Comparison of ENCODE assay signal across 17 cellular contexts in the genomic region with DNA sequence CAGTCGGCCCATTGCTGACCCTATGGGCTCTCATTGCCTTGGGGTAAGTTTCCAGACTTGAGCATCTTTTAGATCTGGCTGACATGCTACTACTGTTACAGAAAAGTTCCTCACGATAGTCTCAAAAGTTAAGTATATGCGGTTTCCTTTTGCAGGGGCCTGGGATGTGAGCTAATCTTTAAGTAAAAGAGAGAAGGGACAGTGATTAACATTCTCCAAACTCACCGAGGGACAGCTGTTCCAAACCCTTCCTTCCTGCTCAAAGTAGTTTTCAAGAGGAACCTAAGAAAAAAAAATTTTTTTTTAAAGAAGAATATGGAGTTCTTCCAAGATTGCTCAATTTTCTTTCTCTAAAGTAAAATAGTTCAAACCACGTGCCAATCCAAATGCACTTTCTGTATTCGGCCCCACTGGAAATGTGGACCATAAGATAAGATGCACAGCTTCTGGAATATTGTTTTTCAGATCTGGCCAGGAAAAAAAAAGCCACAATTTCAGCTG.
DNase-seq lines count a peak whose midpoint lies in the region; ATAC-seq and TF ChIP-seq lines count a peak whose summit lies in the region.
"Had no signal": no experiment of that assay in that cellular context is flagged by ENCODE, and none has a peak within 500 bp of the region (broad histone marks: within the 10 kb centered on the region; RNA-seq: fewer than 3 reads in every experiment).

No MANE protein-coding gene starts in this region.

- no peaks in the 10 kb centered on the region for H3K27me3 Mint-ChIP-seq in mesothelial cell of epicardium (ENCODE audit: low read depth)

- H3K27me3 ChIP-seq in SJCRH30 (no peaks in the 10 kb centered on the region), thoracic aorta (replicated peaks; ENCODE audit: insufficient read depth) (no peaks in the 10 kb centered on the region)
- H3K27me3 ChIP-seq: ovary, SJSA1 had no signal

- DNase-seq in SJCRH30 (peak in 1 of 2 experiments; percentile 70), fibroblast of mammary gland (ENCODE audit: low read depth) (peak; percentile 60), mesothelial cell of epicardium (ENCODE audit: low spot score in 2 of 2, unreplicated experiment in 2 of 2) (no peak), thoracic aorta (ENCODE audit: low spot score) (no peak), OCI-LY7 (ENCODE audit: low spot score) (no peak), NCI-H345 treated with DMSO at 0.1 percent for 48 hours (lab: John Stamatoyannopoulos, UW; ENCODE audit: unreplicated experiment) (no peak), AML-193 (lab: John Stamatoyannopoulos, UW) (no peak), NCI-H2029 (lab: John Stamatoyannopoulos, UW) (no peak)
- DNase-seq: CD4-positive, CD25-positive, alpha-beta regulatory T cell; left colon; NCI-H1436; NCI-H774; stimulated activated CD4-positive, alpha-beta T cell treated with anti-CD3 and anti-CD28 coated beads, Interleukin-4, amount 100 ng/mL, for 24 hours; stimulated activated naive CD4-positive, alpha-beta T cell treated with Interleukin-2 at 50 U/mL for 16 hours had no signal

- intact Hi-C loops in OCI-LY7 (cut with micrococcal nuclease; ENCODE audit: unreplicated experiment), result no loop called here

- H3K27ac Mint-ChIP-seq in mesothelial cell of epicardium, result peak overlapping the region; percentile 77
- H3K27ac Mint-ChIP-seq: CD4-positive, CD25-positive, alpha-beta regulatory T cell had no signal

- H3K4me3 ChIP-seq in SJCRH30 (peak overlapping the region; percentile 10), fibroblast of mammary gland (ENCODE audit: control insufficient read depth, low read depth, low read length) (no peak overlapping the region), thoracic aorta (peak overlapping the region; percentile 34), OCI-LY7 (ENCODE audit: low read depth, low read length, poor library complexity, severe bottlenecking) (no peak overlapping the region)
- H3K4me3 ChIP-seq: ovary, SJSA1 had no signal

- H2AFZ ChIP-seq in OCI-LY7 (ENCODE audit: low read length), result no peak overlapping the region

- H3K4me3 Mint-ChIP-seq in mesothelial cell of epicardium, result no peak overlapping the region
- H3K4me3 Mint-ChIP-seq: CD4-positive, CD25-positive, alpha-beta regulatory T cell had no signal

- H3K4me1 ChIP-seq in SJCRH30 (peaks cover 41% of the 10 kb centered on the region), thoracic aorta (ENCODE audit: control insufficient read depth in 1 of 2, low read depth in 2 of 2) (peaks cover 16 to 41% of the 10 kb centered on the region in 2 donors), OCI-LY7 (ENCODE audit: insufficient read depth, low read length, poor library complexity, severe bottlenecking) (no peaks in the 10 kb centered on the region)
- H3K4me1 ChIP-seq: SJSA1 had no signal

- H3K9me2 ChIP-seq in OCI-LY7 (ENCODE audit: insufficient read depth, low read length), result no peaks in the 10 kb centered on the region

- TF ChIP-seq CTCF in fibroblast of mammary gland (conservative IDR thresholded peaks at IDR 0.05; ENCODE audit: control insufficient read depth, insufficient read depth, low read depth, low read length) (no peak), mesothelial cell of epicardium (IDR thresholded peaks at IDR 0.05; ENCODE audit: unreplicated experiment) (no peak), thoracic aorta (IDR thresholded peaks at IDR 0.05) (no peak), OCI-LY7 (conservative IDR thresholded peaks at IDR 0.05; ENCODE audit: low read length) (no peak)

- H3K4me1 Mint-ChIP-seq in mesothelial cell of epicardium, result peaks cover 18% of the 10 kb centered on the region

- no peaks in the 10 kb centered on the region for H3K9me3 Mint-ChIP-seq in mesothelial cell of epicardium
- H3K9me3 Mint-ChIP-seq: CD4-positive, CD25-positive, alpha-beta regulatory T cell had no signal

- CTCF ChIA-PET in OCI-LY7 (lab: Charles Lee; ENCODE audit: unreplicated experiment), result no interaction called here

- POLR2A ChIA-PET in OCI-LY7 (lab: Charles Lee), result interaction anchor here (0.6 to 1.0 kb wide), 5 partner anchors 11 to 260 kb away, joined by 3 to 5 read pairs (median 3); no protein-coding TSS in a partner anchor

- H3K79me2 ChIP-seq in OCI-LY7 (ENCODE audit: insufficient read depth, low read depth, low read length), result no peaks in the 10 kb centered on the region

- no peak for ATAC-seq in thoracic aorta (ENCODE audit: insufficient number of reproducible peaks, low FRiP score, low read depth)
- ATAC-seq: left colon had no signal

- H4K20me1 ChIP-seq in OCI-LY7 (ENCODE audit: insufficient read depth, low read length), result no peaks in the 10 kb centered on the region

- no peaks in the 10 kb centered on the region for H3K36me3 ChIP-seq in SJCRH30
- H3K36me3 ChIP-seq in thoracic aorta, result no peaks in the 10 kb centered on the region
- no peaks in the 10 kb centered on the region for H3K36me3 ChIP-seq in OCI-LY7 (ENCODE audit: insufficient read depth, low read length)
- H3K36me3 ChIP-seq: ovary, SJSA1 had no signal

- H3K9me3 ChIP-seq in SJCRH30 (replicated peaks) (no peaks in the 10 kb centered on the region; the same call in 1 of the 2 replicates), thoracic aorta (no peaks in the 10 kb centered on the region), OCI-LY7 (ENCODE audit: low read length) (no peaks in the 10 kb centered on the region)
- H3K9me3 ChIP-seq: ovary, SJSA1 had no signal

- H3K36me3 Mint-ChIP-seq in mesothelial cell of epicardium, result peaks cover 2% of the 10 kb centered on the region
- H3K36me3 Mint-ChIP-seq: CD4-positive, CD25-positive, alpha-beta regulatory T cell had no signal

- peak overlapping the region; percentile 33 for H3K27ac ChIP-seq in SJCRH30
- H3K27ac ChIP-seq in thoracic aorta, result peak overlapping the region; percentile 10 to 62
- H3K27ac ChIP-seq in OCI-LY7 (ENCODE audit: low read depth, low read length, poor library complexity, severe bottlenecking), result no peak overlapping the region
- H3K27ac ChIP-seq: SJSA1, VCaP had no signal

- H3K4me2 ChIP-seq in OCI-LY7 (ENCODE audit: low read length), result no peak overlapping the region

- BruUV-seq in OCI-LY7 (replicated peaks; lab: Mats Ljungman, UMichigan), result no TSS peak

Comparison
In these comparisons a context has a peak if more than half of its experiments do, and no peak if none do; other contexts are left out.
1. H3K4me3 ChIP-seq: peak in SJCRH30 (single experiment) and thoracic aorta (single experiment); none in fibroblast of mammary gland (single experiment) and OCI-LY7 (single experiment).